In the genomic region with DNA sequence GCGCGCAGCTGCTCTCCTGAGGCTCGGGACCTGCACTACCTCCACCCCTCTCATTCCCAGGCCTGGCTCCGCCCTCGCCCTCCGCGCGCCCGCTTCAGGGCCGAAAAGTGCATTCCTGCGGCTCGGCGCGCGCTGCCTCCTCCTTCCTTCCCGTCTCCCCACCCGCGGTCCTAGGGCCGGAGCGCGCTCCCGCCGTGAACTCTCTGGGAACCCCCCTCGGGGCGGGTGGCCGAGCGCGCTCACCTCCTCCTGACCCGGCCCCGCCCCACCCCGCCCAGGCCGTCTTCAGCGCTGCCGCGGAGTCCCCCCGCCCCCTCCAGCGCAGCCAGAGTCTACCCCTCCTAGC, we compare ENCODE assay signal across 1 cellular context.
TF ChIP-seq lines count a peak whose summit lies in the region.

No MANE protein-coding gene starts in this region.

TF ChIP-seq in endothelial cell of umbilical vein, 7 proteins besides CTCF, POLR2A, EP300 and RAD21:
- no peak for TF ChIP-seq MYC (IDR thresholded peaks at IDR 0.05; ENCODE audit: low read depth, low read length)
- no peak for TF ChIP-seq FOS (IDR thresholded peaks at IDR 0.05; ENCODE audit: borderline replicate concordance, insufficient read depth, low read length)
- no peak for TF ChIP-seq POLR2AphosphoS5 (IDR thresholded peaks at IDR 0.05; ENCODE audit: insufficient read depth, low read depth, low read length)
- TF ChIP-seq, protein P1, sequence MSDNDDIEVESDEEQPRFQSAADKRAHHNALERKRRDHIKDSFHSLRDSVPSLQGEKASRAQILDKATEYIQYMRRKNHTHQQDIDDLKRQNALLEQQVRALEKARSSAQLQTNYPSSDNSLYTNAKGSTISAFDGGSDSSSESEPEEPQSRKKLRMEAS (IDR thresholded peaks at IDR 0.05; ENCODE audit: insufficient read depth, insufficient read length) = no peak
- TF ChIP-seq JUN (IDR thresholded peaks at IDR 0.05; ENCODE audit: borderline replicate concordance, insufficient read depth, insufficient read length, low read depth) = no peak
- TF ChIP-seq EZH2 (IDR thresholded peaks at IDR 0.05; ENCODE audit: borderline replicate concordance, low read depth, low read length, severe bottlenecking) = no peak
- TF ChIP-seq GATA2 (IDR thresholded peaks at IDR 0.05; ENCODE audit: insufficient read depth, insufficient read length, low read depth, low read length) = no peak
TF ChIP-seq in endothelial cell of umbilical vein: peak in this region for 0.
